24 cellular contexts compared by ENCODE assay signal in genomic region chr9:134518004-134518606, GRCh38.
A peak's percentile ranks its signal among the peaks of the same experiment; 100 is the strongest.
DNase-seq lines count a peak whose midpoint lies in the region; ATAC-seq and TF ChIP-seq lines count a peak whose summit lies in the region.
"Had no signal": no experiment of that assay in that cellular context is flagged by ENCODE, and none has a peak within 500 bp of the region (broad histone marks: within the 10 kb centered on the region; RNA-seq: fewer than 3 reads in every experiment).

No MANE protein-coding gene starts in this region.

- H2BK5ac ChIP-seq in H9 (ENCODE audit: insufficient read length, low read length), result no peak overlapping the region
- H2BK5ac ChIP-seq in mesendoderm (ENCODE audit: low read length), result no peak overlapping the region

- H2BK120ac ChIP-seq in H9 (ENCODE audit: low read depth, low read length, poor library complexity, severe bottlenecking) (no peak overlapping the region), mesendoderm (ENCODE audit: low read depth, low read length) (no peak overlapping the region)

- no peaks in the 10 kb centered on the region for H4K20me1 ChIP-seq in H9 (ENCODE audit: control insufficient read depth, insufficient read depth, insufficient read length)

- no peak overlapping the region for H2BK20ac ChIP-seq in H9 (ENCODE audit: low read depth, low read length, poor library complexity, severe bottlenecking)

- no peak overlapping the region for H2BK12ac ChIP-seq in H9 (ENCODE audit: insufficient read length, low read depth, low read length)

- H3K36me3 ChIP-seq in mesendoderm (ENCODE audit: control insufficient read depth, insufficient read depth, low read length) (no peaks in the 10 kb centered on the region), testis (ENCODE audit: low read depth, missing control alignments) (no peaks in the 10 kb centered on the region)
- H3K36me3 ChIP-seq: SJSA1, thoracic aorta had no signal

- no peak overlapping the region for H3K4me3 Mint-ChIP-seq in H9
- H3K4me3 Mint-ChIP-seq in activated T-helper 1 cell treated with anti-CD3 and anti-CD28 coated beads, Interleukin-12 subunit alpha, Interleukin-12 subunit beta, Interleukin-2, Interleukin-4 antibody, amounts not matched to agents 30 ng/mL and 10 ng/mL and 1 ng/mL, durations not matched to agents 14 hours and 24 hours and 36 hours, result no peak overlapping the region
- H3K4me3 Mint-ChIP-seq: activated naive CD8-positive, alpha-beta T cell treated with anti-CD3 and anti-CD28 coated beads, Interleukin-2, amount 50 U/mL, for 24 hours; CD4-positive, CD25-positive, alpha-beta regulatory T cell; natural killer cell had no signal

- no peak overlapping the region for H3K4me2 ChIP-seq in H9 (ENCODE audit: insufficient read depth, insufficient read length, low read length)
- no peak overlapping the region for H3K4me2 ChIP-seq in mesendoderm (ENCODE audit: low read length)
- H3K4me2 ChIP-seq: A549 had no signal

- no CpG with 5 or more reads among the region's 28 CpGs for WGBS in H9 (ENCODE audit: extremely low coverage, insufficient read length, low lambda C conversion rate)
- WGBS in mesendoderm (ENCODE audit: extremely low coverage, insufficient coverage, low lambda C conversion rate), result no CpG with 5 or more reads among the region's 28 CpGs
- WGBS in testis, 2 donors, result 85 to 91% methylated on average over 15 to 21 of the region's 28 CpGs

- H3K18ac ChIP-seq in H9 (ENCODE audit: insufficient read length, low read depth, low read length), result no peak overlapping the region
- H3K18ac ChIP-seq in mesendoderm (ENCODE audit: low read length), result no peak overlapping the region

- H3K27me3 Mint-ChIP-seq in H9 (ENCODE audit: low read depth), result peaks cover 6% of the 10 kb centered on the region
- H3K27me3 Mint-ChIP-seq in activated T-helper 1 cell treated with anti-CD3 and anti-CD28 coated beads, Interleukin-12 subunit alpha, Interleukin-12 subunit beta, Interleukin-2, Interleukin-4 antibody, amounts not matched to agents 30 ng/mL and 10 ng/mL and 1 ng/mL, durations not matched to agents 14 hours and 24 hours and 36 hours (ENCODE audit: insufficient read depth), result peaks cover 3% of the 10 kb centered on the region
- H3K27me3 Mint-ChIP-seq: CD4-positive, CD25-positive, alpha-beta regulatory T cell had no signal

- H2BK15ac ChIP-seq in H9 (ENCODE audit: low read depth, low read length), result no peak overlapping the region
- H2BK15ac ChIP-seq in mesendoderm (replicated peaks; ENCODE audit: low read depth), result no peak overlapping the region

- no peak overlapping the region for H3K14ac ChIP-seq in H9 (ENCODE audit: insufficient read depth, low read length)

- H3K4me1 ChIP-seq in H9 (ENCODE audit: insufficient read depth, low read length) (no peaks in the 10 kb centered on the region), mesendoderm (ENCODE audit: control insufficient read depth, low read depth, low read length) (no peaks in the 10 kb centered on the region), testis (no peaks in the 10 kb centered on the region)
- H3K4me1 ChIP-seq: A549, SJSA1 had no signal

- no peak overlapping the region for H3T11ph ChIP-seq in H9 (ENCODE audit: low read length)

- TF ChIP-seq CTCF in H9 (conservative IDR thresholded peaks at IDR 0.05) (0 out of 3 replicates have a peak, but pooled peaks have one; percentile 19), foreskin fibroblast (IDR thresholded peaks at IDR 0.05; ENCODE audit: low read depth, low read length) (no peak), testis (IDR thresholded peaks at IDR 0.05) (no peak)

- H3K79me2 ChIP-seq in H9 (ENCODE audit: insufficient read depth, low read length) (no peaks in the 10 kb centered on the region), mesendoderm (ENCODE audit: control insufficient read depth, insufficient read depth, low read length) (no peaks in the 10 kb centered on the region)

- peaks cover 1 to 7% of the 10 kb centered on the region in 2 experiments for H3K4me1 Mint-ChIP-seq in H9
- H3K4me1 Mint-ChIP-seq in activated T-helper 1 cell treated with anti-CD3 and anti-CD28 coated beads, Interleukin-12 subunit alpha, Interleukin-12 subunit beta, Interleukin-2, Interleukin-4 antibody, amounts not matched to agents 30 ng/mL and 10 ng/mL and 1 ng/mL, durations not matched to agents 14 hours and 24 hours and 36 hours (ENCODE audit: low read depth), result no peaks in the 10 kb centered on the region
- H3K4me1 Mint-ChIP-seq: activated naive CD8-positive, alpha-beta T cell treated with anti-CD3 and anti-CD28 coated beads, Interleukin-2, amount 50 U/mL, for 24 hours; CD4-positive, CD25-positive, alpha-beta regulatory T cell; natural killer cell had no signal

- peaks cover 8 to 14% of the 10 kb centered on the region in 2 experiments for H3K9me3 Mint-ChIP-seq in H9
- H3K9me3 Mint-ChIP-seq in activated T-helper 1 cell treated with anti-CD3 and anti-CD28 coated beads, Interleukin-12 subunit alpha, Interleukin-12 subunit beta, Interleukin-2, Interleukin-4 antibody, amounts not matched to agents 30 ng/mL and 10 ng/mL and 1 ng/mL, durations not matched to agents 14 hours and 24 hours and 36 hours, result no peaks in the 10 kb centered on the region
- H3K9me3 Mint-ChIP-seq: activated naive CD8-positive, alpha-beta T cell treated with anti-CD3 and anti-CD28 coated beads, Interleukin-2, amount 50 U/mL, for 24 hours; natural killer cell had no signal

- H3K9ac ChIP-seq in H9 (ENCODE audit: extremely low read depth, insufficient read length, low read length), result no peak overlapping the region
- H3K9ac ChIP-seq in mesendoderm (ENCODE audit: low read length), result no peak overlapping the region

- H2AK5ac ChIP-seq in H9 (ENCODE audit: insufficient read length, low read length) (no peak overlapping the region), mesendoderm (ENCODE audit: low read length) (no peak overlapping the region)

- H3K9me3 ChIP-seq in H9 (ENCODE audit: control insufficient read depth, low read depth, low read length) (no peaks in the 10 kb centered on the region), testis (no peaks in the 10 kb centered on the region)
- H3K9me3 ChIP-seq: SJSA1, thoracic aorta had no signal

- no peak for TF ChIP-seq POLR2A in testis (IDR thresholded peaks at IDR 0.05)

- H3K79me1 ChIP-seq in H9 (ENCODE audit: insufficient read depth, low read depth, low read length, poor library complexity, severe bottlenecking), result no peaks in the 10 kb centered on the region
- no peaks in the 10 kb centered on the region for H3K79me1 ChIP-seq in mesendoderm (ENCODE audit: low read length)

- no peak overlapping the region for H4K91ac ChIP-seq in H9 (ENCODE audit: insufficient read length, low read depth, low read length)

- H3K23me2 ChIP-seq in H9 (ENCODE audit: insufficient read length, low read depth, low read length, poor library complexity, severe bottlenecking), result no peaks in the 10 kb centered on the region

- H3K4ac ChIP-seq in H9 (ENCODE audit: low read depth, low read length) (no peak overlapping the region), mesendoderm (ENCODE audit: low read depth, low read length) (no peak overlapping the region)

- H3K23ac ChIP-seq in H9 (ENCODE audit: insufficient read length, low read depth, low read length) (no peak overlapping the region), mesendoderm (ENCODE audit: low read length) (no peak overlapping the region)

- intact Hi-C loops in activated T-helper 1 cell treated with anti-CD3 and anti-CD28 coated beads, Interleukin-12 subunit alpha, Interleukin-12 subunit beta, Interleukin-2, Interleukin-4 antibody, amounts not matched to agents 30 ng/mL and 10 ng/mL and 1 ng/mL, durations not matched to agents 14 hours and 24 hours and 36 hours (cut with micrococcal nuclease), result no loop called here
- intact Hi-C loops in testis (cut with DNase I; ENCODE audit: low total_unique reads), result no loop called here

- H2AFZ ChIP-seq in H9 (ENCODE audit: low read length), result no peak overlapping the region

- ATAC-seq in GM21390 (IDR thresholded peaks at IDR 0.05; ENCODE audit: unreplicated experiment) (no peak), GM18511 (IDR thresholded peaks at IDR 0.05; ENCODE audit: unreplicated experiment) (no peak)
- ATAC-seq: A549; activated CD4-positive, CD25-positive, alpha-beta regulatory T cell treated with anti-CD3 and anti-CD28 coated beads, Interleukin-2, amount 50 U/mL, for 24 hours; activated naive CD8-positive, alpha-beta T cell treated with anti-CD3 and anti-CD28 coated beads, Interleukin-2, amount 50 U/mL, for 24 hours; HCT116; natural killer cell had no signal

- H4K5ac ChIP-seq in H9 (ENCODE audit: insufficient read length, low read depth, low read length), result no peak overlapping the region
- no peak overlapping the region for H4K5ac ChIP-seq in mesendoderm (ENCODE audit: low read length)

- H3K27me3 ChIP-seq in H9 (ENCODE audit: insufficient read depth, low read length) (no peaks in the 10 kb centered on the region), mesendoderm (ENCODE audit: insufficient read depth, low read length, poor library complexity) (no peaks in the 10 kb centered on the region), testis (no peaks in the 10 kb centered on the region)
- H3K27me3 ChIP-seq: SJSA1 had no signal

- no peak overlapping the region for H3K27ac Mint-ChIP-seq in H9
- no peak overlapping the region for H3K27ac Mint-ChIP-seq in activated T-helper 1 cell treated with anti-CD3 and anti-CD28 coated beads, Interleukin-12 subunit alpha, Interleukin-12 subunit beta, Interleukin-2, Interleukin-4 antibody, amounts not matched to agents 30 ng/mL and 10 ng/mL and 1 ng/mL, durations not matched to agents 14 hours and 24 hours and 36 hours
- H3K27ac Mint-ChIP-seq: activated naive CD8-positive, alpha-beta T cell treated with anti-CD3 and anti-CD28 coated beads, Interleukin-2, amount 50 U/mL, for 24 hours; CD4-positive, CD25-positive, alpha-beta regulatory T cell; natural killer cell had no signal

- H3K4me3 ChIP-seq in foreskin fibroblast (ENCODE audit: low read depth in 1 of 2, low read length in 2 of 2), result no peak overlapping the region
- H3K4me3 ChIP-seq in mesendoderm (ENCODE audit: low read length), result no peak overlapping the region
- H3K4me3 ChIP-seq in testis, result no peak overlapping the region
- H3K4me3 ChIP-seq: A549, SJSA1, thoracic aorta had no signal

- H3K27ac ChIP-seq in H9 (ENCODE audit: insufficient read length, low read depth, low read length) (no peak overlapping the region), mesendoderm (ENCODE audit: low read depth, low read length) (no peak overlapping the region), testis (no peak overlapping the region)
- H3K27ac ChIP-seq: A549, epithelial cell of prostate, SJSA1, thoracic aorta had no signal

- H3K56ac ChIP-seq in H9 (ENCODE audit: insufficient read length, low read depth, low read length), result no peak overlapping the region
- no peak overlapping the region for H3K56ac ChIP-seq in mesendoderm (ENCODE audit: low read length)

- DNase-seq in AG08396 (ENCODE audit: low spot score) (peak; percentile 52), H9 (peak; percentile 72), foreskin fibroblast (peak; percentile 69 to 86), mesendoderm (peak; percentile 37), testis (no peak)
- no peak for DNase-seq in activated T-helper 1 cell treated with anti-CD3 and anti-CD28 coated beads, Interleukin-12 subunit alpha, Interleukin-12 subunit beta, Interleukin-2, Interleukin-4 antibody, amounts not matched to agents 30 ng/mL and 10 ng/mL and 1 ng/mL, durations not matched to agents 14 hours and 24 hours and 36 hours (ENCODE audit: low spot score)
- DNase-seq: activated CD8-positive, alpha-beta memory T cell treated with anti-CD3 and anti-CD28 coated beads for 24 hours; activated naive CD8-positive, alpha-beta T cell treated with anti-CD3 and anti-CD28 coated beads, Interleukin-2, amount 50 U/mL, for 24 hours; CD4-positive, CD25-positive, alpha-beta regulatory T cell; DMS79 treated with DMSO at 0.1 percent for 48 hours; KBM-7; natural killer cell; NCI-H2081 treated with DMSO at 0.1 percent for 48 hours; NCI-H69; OCI-M1; stimulated activated CD4-positive, alpha-beta T cell treated with anti-CD3 and anti-CD28 coated beads, Interleukin-12 subunit alpha, Interleukin-12 subunit beta, amount 100 ng/mL, for 4 hours had no signal

- H4K8ac ChIP-seq in H9 (replicated peaks; ENCODE audit: insufficient read length, low read depth, low read length) (no peak overlapping the region), mesendoderm (ENCODE audit: low read depth, low read length) (no peak overlapping the region)

- H3K36me3 Mint-ChIP-seq in H9 (ENCODE audit: insufficient read depth in 1 of 3, low read depth in 3 of 3), result peaks cover 0 to 15% (median 2%) of the 10 kb centered on the region in 3 experiments; a peak in 3 of 7 replicates
- H3K36me3 Mint-ChIP-seq in activated T-helper 1 cell treated with anti-CD3 and anti-CD28 coated beads, Interleukin-12 subunit alpha, Interleukin-12 subunit beta, Interleukin-2, Interleukin-4 antibody, amounts not matched to agents 30 ng/mL and 10 ng/mL and 1 ng/mL, durations not matched to agents 14 hours and 24 hours and 36 hours (ENCODE audit: low read depth), result no peaks in the 10 kb centered on the region
- H3K36me3 Mint-ChIP-seq: CD4-positive, CD25-positive, alpha-beta regulatory T cell; natural killer cell had no signal

Comparison
In these comparisons a context has a peak if more than half of its experiments do, and no peak if none do; other contexts are left out.
1. DNase-seq: peak in AG08396 (single experiment), H9 (single experiment), foreskin fibroblast (2 of 2) and mesendoderm (single experiment); none in activated T-helper 1 cell treated with anti-CD3 and anti-CD28 coated beads, Interleukin-12 subunit alpha, Interleukin-12 subunit beta, Interleukin-2, Interleukin-4 antibody, amounts not matched to agents 30 ng/mL and 10 ng/mL and 1 ng/mL, durations not matched to agents 14 hours and 24 hours and 36 hours (single experiment) and testis (single experiment).